In the genomic region with DNA sequence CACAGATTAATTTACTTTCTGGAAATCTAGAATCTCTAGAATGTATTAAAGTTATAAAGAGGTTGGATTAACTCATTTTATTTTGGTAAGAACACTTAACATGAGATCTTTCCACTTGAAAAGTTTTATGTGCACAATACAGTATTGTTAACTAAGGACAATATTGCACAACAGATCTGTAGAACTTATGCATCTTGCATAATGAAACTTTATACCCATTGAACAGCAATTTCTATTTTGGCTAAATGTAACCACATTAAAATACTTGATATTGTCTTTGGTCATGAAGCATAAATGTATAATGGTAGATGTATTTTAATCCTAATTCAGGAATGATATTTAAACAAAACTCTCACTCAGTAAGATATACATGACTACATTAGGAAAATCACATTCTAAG, we compare ENCODE assay signal across 23 cellular contexts.
DNase-seq lines count a peak whose midpoint lies in the region; ATAC-seq and TF ChIP-seq lines count a peak whose summit lies in the region.
"Had no signal": no experiment of that assay in that cellular context is flagged by ENCODE, and none has a peak within 500 bp of the region (broad histone marks: within the 10 kb centered on the region; RNA-seq: fewer than 3 reads in every experiment).

No MANE protein-coding gene starts in this region.

- no TSS peak for BruUV-seq in IMR-90 (replicated peaks; lab: Mats Ljungman, UMichigan)

- H2BK20ac ChIP-seq in IMR-90 (ENCODE audit: low read depth, low read length): no peak overlapping the region

- H4K5ac ChIP-seq in IMR-90 (ENCODE audit: low read depth, low read length) (no peak overlapping the region), mesendoderm (ENCODE audit: low read length) (no peak overlapping the region)

- H2BK120ac ChIP-seq in IMR-90 (ENCODE audit: low read depth, low read length): no peak overlapping the region
- H2BK120ac ChIP-seq in mesendoderm (ENCODE audit: low read depth, low read length): no peak overlapping the region

- no peaks in the 10 kb centered on the region for H3K79me1 ChIP-seq in IMR-90 (ENCODE audit: low read depth in 1 of 2, low read length in 2 of 2)
- no peaks in the 10 kb centered on the region for H3K79me1 ChIP-seq in mesendoderm (ENCODE audit: low read length)

- no peak overlapping the region for H2AK9ac ChIP-seq in IMR-90 (replicated peaks; ENCODE audit: low read depth, low read length, poor library complexity)

- intact Hi-C loops in IMR-90 (cut with micrococcal nuclease): loop anchor here (1.0 kb wide), 1 partner anchor 211 kb away; no protein-coding TSS in a partner anchor

- no peak for ATAC-seq in IMR-90 (ENCODE audit: low read depth)
- no peak for ATAC-seq in GM18858 (IDR thresholded peaks at IDR 0.05; ENCODE audit: unreplicated experiment)
- no peak for ATAC-seq in HG02763 (IDR thresholded peaks at IDR 0.05; ENCODE audit: unreplicated experiment)
- ATAC-seq: A549, GM12878, GM23338, HCT116 had no signal

- H3K4me1 ChIP-seq in IMR-90 (ENCODE audit: control insufficient read depth, insufficient read depth, low read length) (peaks cover 18% of the 10 kb centered on the region), Karpas-422 (ENCODE audit: low read length) (peaks cover 38% of the 10 kb centered on the region), mesendoderm (ENCODE audit: control insufficient read depth, low read depth, low read length) (peaks cover 2% of the 10 kb centered on the region)
- H3K4me1 ChIP-seq: A549, BE2C had no signal

- H2AFZ ChIP-seq in IMR-90 (replicated peaks; ENCODE audit: low read length, poor library complexity) (no peak overlapping the region), Karpas-422 (ENCODE audit: low read length) (no peak overlapping the region)
- H2AFZ ChIP-seq: GM23338 had no signal

- no peaks in the 10 kb centered on the region for H3K36me3 ChIP-seq in IMR-90 (ENCODE audit: control insufficient read depth, insufficient read depth, low read length)
- H3K36me3 ChIP-seq in Karpas-422 (ENCODE audit: insufficient read depth, low read length): no peaks in the 10 kb centered on the region
- no peaks in the 10 kb centered on the region for H3K36me3 ChIP-seq in mesendoderm (ENCODE audit: control insufficient read depth, insufficient read depth, low read length)
- H3K36me3 ChIP-seq: BE2C; BLaER1 treated with 17β-estradiol and CSF1 and Interleukin-3, amounts not matched to agents 10 nM and 100 nM had no signal

- H3K79me2 ChIP-seq in Karpas-422 (ENCODE audit: low read length) (no peaks in the 10 kb centered on the region), mesendoderm (ENCODE audit: control insufficient read depth, insufficient read depth, low read length) (no peaks in the 10 kb centered on the region)

- no peak overlapping the region for H2BK5ac ChIP-seq in IMR-90 (ENCODE audit: low read depth, low read length, poor library complexity, severe bottlenecking)
- no peak overlapping the region for H2BK5ac ChIP-seq in mesendoderm (ENCODE audit: low read length)

- H3K23ac ChIP-seq in IMR-90 (ENCODE audit: low read depth, low read length) (no peak overlapping the region), mesendoderm (ENCODE audit: low read length) (no peak overlapping the region)

- dilution Hi-C loops in IMR-90 (cut with HindIII; ENCODE audit: low sequenced_read_pairs, unreplicated experiment): no loop called here

- TF ChIP-seq POLR2A in IMR-90 (IDR thresholded peaks at IDR 0.05; ENCODE audit: low read depth, low read length): no peak

- no peak overlapping the region for H2AK5ac ChIP-seq in IMR-90 (ENCODE audit: low read depth, low read length)
- no peak overlapping the region for H2AK5ac ChIP-seq in mesendoderm (ENCODE audit: low read length)

- H4K20me1 ChIP-seq in IMR-90 (ENCODE audit: insufficient read depth, low read length) (no peaks in the 10 kb centered on the region), Karpas-422 (ENCODE audit: insufficient read depth, low read depth, low read length) (no peaks in the 10 kb centered on the region)
- H4K20me1 ChIP-seq: BLaER1 treated with 17β-estradiol and CSF1 and Interleukin-3, amounts not matched to agents 10 nM and 100 nM had no signal

- no peak overlapping the region for H3K4me3 ChIP-seq in IMR-90 (ENCODE audit: insufficient read depth, low read depth, low read length)
- no peak overlapping the region for H3K4me3 ChIP-seq in Karpas-422 (ENCODE audit: low read length)
- H3K4me3 ChIP-seq in fibroblast of pulmonary artery (replicated peaks; ENCODE audit: low read depth, low read length): no peak overlapping the region
- no peak overlapping the region for H3K4me3 ChIP-seq in mesendoderm (ENCODE audit: low read length)
- H3K4me3 ChIP-seq: A549; BLaER1 treated with 17β-estradiol and CSF1 and Interleukin-3, amounts not matched to agents 10 nM and 100 nM; GM12878; GM23338 had no signal

- no peak for TF ChIP-seq RAD21 in IMR-90 (IDR thresholded peaks at IDR 0.05; ENCODE audit: low read length)

- H3K9ac ChIP-seq in IMR-90 (ENCODE audit: low read depth, low read length): no peak overlapping the region
- H3K9ac ChIP-seq in Karpas-422 (ENCODE audit: low read length): no peak overlapping the region
- H3K9ac ChIP-seq in mesendoderm (ENCODE audit: low read length): no peak overlapping the region
- H3K9ac ChIP-seq: BLaER1 treated with 17β-estradiol and CSF1 and Interleukin-3, amounts not matched to agents 10 nM and 100 nM had no signal

- H3K4me2 ChIP-seq in IMR-90 (ENCODE audit: low read depth, low read length): no peak overlapping the region
- peak overlapping the region; percentile 68 for H3K4me2 ChIP-seq in Karpas-422 (ENCODE audit: low read depth, low read length, poor library complexity, severe bottlenecking)
- H3K4me2 ChIP-seq in mesendoderm (ENCODE audit: low read length): no peak overlapping the region
- H3K4me2 ChIP-seq: A549; BLaER1 treated with 17β-estradiol and CSF1 and Interleukin-3, amounts not matched to agents 10 nM and 100 nM; GM23338 had no signal

- H4K8ac ChIP-seq in IMR-90 (ENCODE audit: low read depth in 2 of 2, low read length in 2 of 2) (no peak overlapping the region), mesendoderm (ENCODE audit: low read depth, low read length) (no peak overlapping the region)

- H3K9me1 ChIP-seq in IMR-90 (ENCODE audit: insufficient read depth, low read length): peaks cover 6% of the 10 kb centered on the region

- in situ Hi-C loops in IMR-90 (cut with MboI; ENCODE audit: low sequenced_read_pairs): no loop called here

- TF ChIP-seq CTCF in IMR-90 (conservative IDR thresholded peaks at IDR 0.05; ENCODE audit: low read depth, low read length) (no peak), fibroblast of pulmonary artery (IDR thresholded peaks at IDR 0.05; ENCODE audit: low read length, missing control alignments) (no peak)

- POLR2A ChIA-PET in IMR-90 (lab: Charles Lee; ENCODE audit: unreplicated experiment): no interaction called here

- no peak overlapping the region for H3K4ac ChIP-seq in IMR-90 (ENCODE audit: low read depth, low read length)
- H3K4ac ChIP-seq in mesendoderm (ENCODE audit: low read depth, low read length): no peak overlapping the region

- DNase-seq in IMR-90 (no peak), Karpas-422 (no peak), fibroblast of pulmonary artery (ENCODE audit: low read depth) (peak; percentile 13), renal cortical epithelial cell (ENCODE audit: low read depth) (peak; percentile 76), mesendoderm (no peak)
- DNase-seq: 8988T; ACHN; AML-193; BE2C; CD4-positive, alpha-beta T cell; CD8-positive, alpha-beta memory T cell; DMS 273 treated with DMSO at 0.1 percent for 48 hours; DMS79; EL; GDM1; H9 had no signal

- H3K27me3 ChIP-seq in IMR-90 (ENCODE audit: control insufficient read depth, insufficient read depth, low read length) (no peaks in the 10 kb centered on the region; the same call in 1 of the 2 replicates), Karpas-422 (ENCODE audit: low read length) (no peaks in the 10 kb centered on the region), mesendoderm (ENCODE audit: insufficient read depth, low read length, poor library complexity) (no peaks in the 10 kb centered on the region)
- H3K27me3 ChIP-seq: BE2C; BLaER1 treated with 17β-estradiol and CSF1 and Interleukin-3, amounts not matched to agents 10 nM and 100 nM had no signal

- CTCF ChIA-PET in IMR-90 (lab: Yijun Ruan, JAX): interaction anchor here (1.0 kb wide), 1 partner anchor 57 kb away, joined by 3 read pairs; no protein-coding TSS in a partner anchor

- H3K18ac ChIP-seq in IMR-90 (ENCODE audit: low read depth, low read length) (no peak overlapping the region), mesendoderm (ENCODE audit: low read length) (no peak overlapping the region)

- H3K56ac ChIP-seq in IMR-90 (ENCODE audit: extremely low read depth, insufficient read depth, low read length) (no peak overlapping the region), mesendoderm (ENCODE audit: low read length) (no peak overlapping the region)

- H2BK15ac ChIP-seq in IMR-90 (ENCODE audit: low read depth, low read length) (no peak overlapping the region), mesendoderm (replicated peaks; ENCODE audit: low read depth) (no peak overlapping the region)

- H3K14ac ChIP-seq in IMR-90 (replicated peaks; ENCODE audit: low read depth, low read length): no peak overlapping the region

- peaks cover 2% of the 10 kb centered on the region for H3K9me3 ChIP-seq in IMR-90 (ENCODE audit: control insufficient read depth, insufficient read depth, low read length)
- no peaks in the 10 kb centered on the region for H3K9me3 ChIP-seq in Karpas-422 (ENCODE audit: low read length)
- H3K9me3 ChIP-seq: A549, BE2C had no signal

- no peaks in the 10 kb centered on the region for H3K9me2 ChIP-seq in Karpas-422 (replicated peaks; ENCODE audit: insufficient read depth, low read length)

- H3K27ac ChIP-seq in IMR-90 (ENCODE audit: insufficient read depth, low read length): no peak overlapping the region
- no peak overlapping the region for H3K27ac ChIP-seq in Karpas-422 (ENCODE audit: low read length)
- H3K27ac ChIP-seq in mesendoderm (ENCODE audit: low read depth, low read length): no peak overlapping the region
- H3K27ac ChIP-seq: A549; BLaER1 treated with 17β-estradiol and CSF1 and Interleukin-3, amounts not matched to agents 10 nM and 100 nM had no signal

- no peak overlapping the region for H4K91ac ChIP-seq in IMR-90 (ENCODE audit: insufficient read depth, low read depth, low read length)

TF ChIP-seq in IMR-90, 13 proteins besides CTCF, POLR2A, EP300 and RAD21:
- TF ChIP-seq CEBPB (IDR thresholded peaks at IDR 0.05; ENCODE audit: low read depth, low read length) (peak; percentile 74), CHD1 (IDR thresholded peaks at IDR 0.05; ENCODE audit: low read depth, low read length) (no peak), RFX5 (IDR thresholded peaks at IDR 0.05; ENCODE audit: low read depth, low read length) (no peak)

Comparison
In these comparisons a context has a peak if more than half of its experiments do, and no peak if none do; other contexts are left out.
1. DNase-seq: peak in fibroblast of pulmonary artery (single experiment) and renal cortical epithelial cell (single experiment); none in IMR-90 (single experiment), Karpas-422 (single experiment) and mesendoderm (single experiment).